In genomic region chr9:69970001-69970531, GRCh38 we compare ENCODE assay signal across 23 cellular contexts.
DNase-seq lines count a peak whose midpoint lies in the region; ATAC-seq, FAIRE-seq and TF ChIP-seq lines count a peak whose summit lies in the region.
"Had no signal": no experiment of that assay in that cellular context is flagged by ENCODE, and none has a peak within 500 bp of the region (broad histone marks: within the 10 kb centered on the region; RNA-seq: fewer than 3 reads in every experiment).

No MANE protein-coding gene starts in this region.

- TF ChIP-seq RAD21 in IMR-90 (IDR thresholded peaks at IDR 0.05; ENCODE audit: low read length) = no peak

- H4K5ac ChIP-seq in IMR-90 (ENCODE audit: low read depth, low read length) = no peak overlapping the region

- dilution Hi-C loops in IMR-90 (cut with HindIII; ENCODE audit: low sequenced_read_pairs, unreplicated experiment) = no loop called here

- H2BK15ac ChIP-seq in IMR-90 (ENCODE audit: low read depth, low read length) = peak overlapping the region; percentile 81; the same call in 1 of the 3 replicates

- H3K36me3 ChIP-seq in IMR-90 (ENCODE audit: control insufficient read depth, insufficient read depth, low read length) (no peaks in the 10 kb centered on the region), astrocyte (ENCODE audit: insufficient read depth, low read length) (no peaks in the 10 kb centered on the region), neural progenitor cell (no peaks in the 10 kb centered on the region)
- H3K36me3 ChIP-seq: Peyer's patch had no signal

- H3K79me2 ChIP-seq in astrocyte (ENCODE audit: insufficient read depth, low read length) (no peaks in the 10 kb centered on the region), neural progenitor cell (ENCODE audit: low read depth) (no peaks in the 10 kb centered on the region)

- peak overlapping the region; percentile 75; the same call in 1 of the 2 replicates for H3K14ac ChIP-seq in IMR-90 (replicated peaks; ENCODE audit: low read depth, low read length)

- no TSS peak for BruUV-seq in IMR-90 (replicated peaks; lab: Mats Ljungman, UMichigan)

- H2BK5ac ChIP-seq in IMR-90 (ENCODE audit: low read depth, low read length, poor library complexity, severe bottlenecking) = peak overlapping the region; percentile 39

- no peak overlapping the region for H3K4me2 ChIP-seq in IMR-90 (ENCODE audit: low read depth, low read length)
- H3K4me2 ChIP-seq in astrocyte (ENCODE audit: low read length) = no peak overlapping the region
- H3K4me2 ChIP-seq in neural progenitor cell = no peak overlapping the region

- H3K56ac ChIP-seq in IMR-90 (ENCODE audit: extremely low read depth, insufficient read depth, low read length) = no peak overlapping the region

- no peak overlapping the region for H3K4me3 Mint-ChIP-seq in astrocyte (ENCODE audit: unreplicated experiment)
- no peak overlapping the region for H3K4me3 Mint-ChIP-seq in neural progenitor cell
- H3K4me3 Mint-ChIP-seq in CD4-positive, alpha-beta T cell = no peak overlapping the region
- H3K4me3 Mint-ChIP-seq: B cell; CD4-positive, CD25-positive, alpha-beta regulatory T cell; IgD-negative memory B cell had no signal

- no peaks in the 10 kb centered on the region for H3K79me1 ChIP-seq in IMR-90 (ENCODE audit: low read depth in 1 of 2, low read length in 2 of 2)

- CTCF ChIA-PET in IMR-90 (lab: Yijun Ruan, JAX) = interaction anchor here (7.6 kb wide), 1 partner anchor 140 kb away, joined by 121 read pairs; no protein-coding TSS in a partner anchor
- CTCF ChIA-PET in CD4-positive, alpha-beta T cell (lab: Charles Lee) = no interaction called here

- H2AK9ac ChIP-seq in IMR-90 (replicated peaks; ENCODE audit: low read depth, low read length, poor library complexity) = no peak overlapping the region

- H4K8ac ChIP-seq in IMR-90 (ENCODE audit: low read depth in 2 of 2, low read length in 2 of 2) = peak overlapping the region in 1 of 2 experiments; percentile 35; a peak in 1 of 4 replicates

- no peaks in the 10 kb centered on the region for H3K27me3 Mint-ChIP-seq in astrocyte (ENCODE audit: low read depth, unreplicated experiment)
- peaks cover 7% of the 10 kb centered on the region for H3K27me3 Mint-ChIP-seq in neural progenitor cell (ENCODE audit: insufficient read depth, low read depth)
- peaks cover 11% of the 10 kb centered on the region for H3K27me3 Mint-ChIP-seq in CD4-positive, alpha-beta T cell

- WGBS in IMR-90 (ENCODE audit: extremely low coverage in 2 of 2, insufficient read length in 1 of 2), 2 experiments = no CpG with 5 or more reads among the region's 1 CpG

- no peaks in the 10 kb centered on the region for H3K36me3 Mint-ChIP-seq in astrocyte (ENCODE audit: low read depth, unreplicated experiment)
- H3K36me3 Mint-ChIP-seq in neural progenitor cell = no peaks in the 10 kb centered on the region
- no peaks in the 10 kb centered on the region for H3K36me3 Mint-ChIP-seq in CD4-positive, alpha-beta T cell (ENCODE audit: low read depth)
- H3K36me3 Mint-ChIP-seq: CD4-positive, CD25-positive, alpha-beta regulatory T cell; IgD-negative memory B cell had no signal

- H3K27ac ChIP-seq in IMR-90 (ENCODE audit: insufficient read depth, low read length) (no peak overlapping the region), astrocyte (ENCODE audit: low read depth, low read length) (no peak overlapping the region), neural progenitor cell (no peak overlapping the region)
- H3K27ac ChIP-seq in CD4-positive, alpha-beta T cell (ENCODE audit: low read depth, low read length) = no peak overlapping the region
- H3K27ac ChIP-seq: Peyer's patch had no signal

- H2AK5ac ChIP-seq in IMR-90 (ENCODE audit: low read depth, low read length) = peak overlapping the region; percentile 13; the same call in 1 of the 2 replicates

- no peaks in the 10 kb centered on the region for H3K27me3 ChIP-seq in IMR-90 (ENCODE audit: control insufficient read depth, insufficient read depth, low read length)
- no peaks in the 10 kb centered on the region for H3K27me3 ChIP-seq in astrocyte (ENCODE audit: insufficient read depth, low read length)
- no peaks in the 10 kb centered on the region for H3K27me3 ChIP-seq in neural progenitor cell
- H3K27me3 ChIP-seq in CD4-positive, alpha-beta T cell (ENCODE audit: control insufficient read depth, insufficient read depth, low read length) = no peaks in the 10 kb centered on the region
- H3K27me3 ChIP-seq: Peyer's patch had no signal

- POLR2A ChIA-PET in IMR-90 (lab: Charles Lee; ENCODE audit: unreplicated experiment) = no interaction called here
- POLR2A ChIA-PET in CD4-positive, alpha-beta T cell (lab: Charles Lee) = no interaction called here

- H3K9ac ChIP-seq in IMR-90 (ENCODE audit: low read depth, low read length) = no peak overlapping the region
- no peak overlapping the region for H3K9ac ChIP-seq in astrocyte (ENCODE audit: low read length)
- no peak overlapping the region for H3K9ac ChIP-seq in neural progenitor cell

- no peaks in the 10 kb centered on the region for H3F3A ChIP-seq in neural progenitor cell (ENCODE audit: low read depth)

- peaks cover 8% of the 10 kb centered on the region; the same call in 1 of the 2 replicates for H3K9me1 ChIP-seq in IMR-90 (ENCODE audit: insufficient read depth, low read length)

- H3K9me3 ChIP-seq in IMR-90 (ENCODE audit: control insufficient read depth, insufficient read depth, low read length) (no peaks in the 10 kb centered on the region), astrocyte (ENCODE audit: insufficient read depth, low read depth, low read length) (no peaks in the 10 kb centered on the region), neural progenitor cell (ENCODE audit: low read depth) (no peaks in the 10 kb centered on the region)
- H3K9me3 ChIP-seq in CD4-positive, alpha-beta T cell (ENCODE audit: control insufficient read depth, low read length) = no peaks in the 10 kb centered on the region
- H3K9me3 ChIP-seq: Peyer's patch had no signal

- H3K4me3 ChIP-seq in IMR-90 (ENCODE audit: insufficient read depth, low read depth, low read length) (no peak overlapping the region), astrocyte (ENCODE audit: insufficient read depth, low read depth, low read length) (no peak overlapping the region), neural progenitor cell (no peak overlapping the region)
- H3K4me3 ChIP-seq: Peyer's patch had no signal

- no peak for TF ChIP-seq POLR2A in IMR-90 (IDR thresholded peaks at IDR 0.05; ENCODE audit: low read depth, low read length)

- no peak overlapping the region for H2AFZ ChIP-seq in IMR-90 (replicated peaks; ENCODE audit: low read length, poor library complexity)
- H2AFZ ChIP-seq in astrocyte (ENCODE audit: low read depth, low read length) = no peak overlapping the region
- H2AFZ ChIP-seq in neural progenitor cell (replicated peaks) = no peak overlapping the region

- H3K27ac Mint-ChIP-seq in astrocyte (ENCODE audit: unreplicated experiment) (no peak overlapping the region), neural progenitor cell (no peak overlapping the region)
- no peak overlapping the region for H3K27ac Mint-ChIP-seq in CD4-positive, alpha-beta T cell
- H3K27ac Mint-ChIP-seq: B cell; CD4-positive, CD25-positive, alpha-beta regulatory T cell had no signal

- H4K20me1 ChIP-seq in IMR-90 (ENCODE audit: insufficient read depth, low read length) (no peaks in the 10 kb centered on the region), astrocyte (ENCODE audit: insufficient read depth, low read length) (no peaks in the 10 kb centered on the region), neural progenitor cell (ENCODE audit: low read depth) (no peaks in the 10 kb centered on the region)

- H3K4ac ChIP-seq in IMR-90 (ENCODE audit: low read depth, low read length) = peak overlapping the region; percentile 24; the same call in 1 of the 2 replicates

- DNase-seq in EH (ENCODE audit: low read depth) = peak; percentile 31
- DNase-seq in IMR-90 = no peak
- DNase-seq in astrocyte (ENCODE audit: low read depth) = no peak
- peak; percentile 4 for DNase-seq in neural progenitor cell (ENCODE audit: low spot score)
- no peak for DNase-seq in hippocampal formation (lab: John Stamatoyannopoulos, UW)
- DNase-seq in activated effector memory CD4-positive, alpha-beta T cell treated with anti-CD3 and anti-CD28 coated beads, Interleukin-2, amount 50 U/mL, for 16 hours = no peak
- no peak for DNase-seq in CD4-positive, alpha-beta T cell
- no peak for DNase-seq in frontal cortex (ENCODE audit: low spot score in 2 of 2)
- DNase-seq: 8988T; CD4-positive, CD25-positive, alpha-beta regulatory T cell; DMS153; Kasumi-1; NCI-H1105; NCI-H2081; NCI-H2171 treated with DMSO at 0.1 percent for 48 hours; NCI-H446; NCI-H526 treated with DMSO at 0.1 percent for 48 hours; Peyer's patch had no signal

- H3K18ac ChIP-seq in IMR-90 (ENCODE audit: low read depth, low read length) = peak overlapping the region; percentile 20; the same call in 1 of the 2 replicates

- no peak overlapping the region for H4K91ac ChIP-seq in IMR-90 (ENCODE audit: insufficient read depth, low read depth, low read length)

- TF ChIP-seq CTCF in IMR-90 (conservative IDR thresholded peaks at IDR 0.05; ENCODE audit: low read depth, low read length) (no peak), astrocyte (IDR thresholded peaks at IDR 0.05; ENCODE audit: insufficient read depth, low read depth, low read length) (no peak), neural progenitor cell (IDR thresholded peaks at IDR 0.05) (no peak)
- no peak for TF ChIP-seq CTCF in CD4-positive, alpha-beta T cell (IDR thresholded peaks at IDR 0.05)

- intact Hi-C loops in IMR-90 (cut with micrococcal nuclease) = loop anchor here (5.0 to 10.0 kb wide), 2 partner anchors 72 to 285 kb away; partner anchors contain the start of genes MAMDC2 and SMC5
- intact Hi-C loops in CD4-positive, alpha-beta T cell (cut with DNase I, micrococcal nuclease) = loop anchor here in 1 of 2 experiments (2.0 to 5.0 kb wide), 2 partner anchors 141 to 632 kb away; no protein-coding TSS in a partner anchor

- 0 out of 2 replicates have a peak overlapping the region, but pooled peaks have one; percentile 43 for H3K23ac ChIP-seq in IMR-90 (ENCODE audit: low read depth, low read length)

- peak overlapping the region; percentile 77; the same call in 1 of the 2 replicates for H2BK20ac ChIP-seq in IMR-90 (ENCODE audit: low read depth, low read length)

- H3K4me1 Mint-ChIP-seq in astrocyte (ENCODE audit: low read depth, unreplicated experiment) (peaks cover 30% of the 10 kb centered on the region), neural progenitor cell (peaks cover 3% of the 10 kb centered on the region)
- H3K4me1 Mint-ChIP-seq in CD4-positive, alpha-beta T cell (ENCODE audit: low read depth) = no peaks in the 10 kb centered on the region
- H3K4me1 Mint-ChIP-seq: B cell; CD4-positive, CD25-positive, alpha-beta regulatory T cell; IgD-negative memory B cell had no signal

- in situ Hi-C loops in IMR-90 (cut with MboI; ENCODE audit: low sequenced_read_pairs) = loop anchor here (5.0 to 25.0 kb wide), 3 partner anchors 142 to 642 kb away; no protein-coding TSS in a partner anchor

- ATAC-seq in IMR-90 (ENCODE audit: low read depth) = no peak
- ATAC-seq in CD4-positive, alpha-beta T cell (ENCODE audit: poor library complexity) = no peak
- ATAC-seq: Right ventricle myocardium inferior had no signal

- no peaks in the 10 kb centered on the region for H3K9me3 Mint-ChIP-seq in astrocyte (ENCODE audit: unreplicated experiment)
- no peaks in the 10 kb centered on the region for H3K9me3 Mint-ChIP-seq in neural progenitor cell
- no peaks in the 10 kb centered on the region for H3K9me3 Mint-ChIP-seq in CD4-positive, alpha-beta T cell
- H3K9me3 Mint-ChIP-seq: IgD-negative memory B cell had no signal

- H3K4me1 ChIP-seq in IMR-90 (ENCODE audit: control insufficient read depth, insufficient read depth, low read length) (peaks cover 2% of the 10 kb centered on the region; the same call in 1 of the 2 replicates), astrocyte (ENCODE audit: insufficient read depth, low read length) (peaks cover 8% of the 10 kb centered on the region), neural progenitor cell (peaks cover 11% of the 10 kb centered on the region)
- H3K4me1 ChIP-seq: Peyer's patch had no signal

- peak overlapping the region; percentile 76; the same call in 1 of the 2 replicates for H2BK120ac ChIP-seq in IMR-90 (ENCODE audit: low read depth, low read length)

- FAIRE-seq in astrocyte (lab: Jason Lieb, UNC) (peak; percentile 60), frontal cortex (lab: Jason Lieb, UNC) (no peak)
- FAIRE-seq: H54, HTR-8/SVneo had no signal

Comparison
In these comparisons a context has a peak if more than half of its experiments do, and no peak if none do; other contexts are left out.
1. DNase-seq: peak in EH (single experiment) and neural progenitor cell (single experiment); none in IMR-90 (single experiment), astrocyte (single experiment), hippocampal formation (0 of 2), activated effector memory CD4-positive, alpha-beta T cell treated with anti-CD3 and anti-CD28 coated beads, Interleukin-2, amount 50 U/mL, for 16 hours (single experiment), CD4-positive, alpha-beta T cell (0 of 10) and frontal cortex (0 of 2).